In the genomic region with DNA sequence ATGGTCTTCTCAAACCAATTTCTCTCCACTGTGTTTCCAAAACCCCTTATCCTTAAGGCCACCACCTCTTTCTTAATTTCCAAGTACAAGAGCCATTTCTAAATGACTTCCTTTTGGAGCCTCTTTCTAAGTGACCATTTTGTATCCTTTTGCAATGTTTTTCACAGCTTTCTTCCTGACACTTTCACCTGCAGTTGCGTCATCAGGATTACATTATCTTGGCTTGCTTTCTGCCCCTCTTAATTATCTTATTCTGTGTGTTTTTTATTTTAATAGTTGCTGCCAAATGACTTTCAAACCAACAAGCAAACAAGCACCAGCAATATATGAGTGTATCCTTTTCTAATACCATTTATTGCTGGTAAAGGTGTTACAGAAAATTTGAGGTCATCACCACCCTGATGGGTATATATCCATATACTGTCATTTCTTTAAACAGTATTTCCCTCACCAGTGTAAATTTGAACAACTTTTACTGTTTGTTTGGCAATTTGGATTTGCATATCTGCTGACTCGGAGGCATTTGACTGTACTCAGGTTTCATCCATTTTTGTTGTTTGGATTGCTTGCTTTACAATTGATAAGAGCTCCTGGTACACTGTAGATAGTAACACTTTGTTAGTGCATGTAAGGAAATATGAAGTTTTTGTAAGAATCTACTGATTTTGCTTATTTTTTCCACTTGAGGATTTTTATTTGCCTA, we compare ENCODE assay signal across 25 cellular contexts. TPM values are rescaled to one million over a fixed set of nuclear protein-coding genes. Genes with fewer than 3 reads are reported as not detected.
DNase-seq lines count a peak whose midpoint lies in the region; ATAC-seq lines count a peak whose summit lies in the region.
"Had no signal": no experiment of that assay in that cellular context is flagged by ENCODE, and none has a peak within 500 bp of the region (broad histone marks: within the 10 kb centered on the region; RNA-seq: fewer than 3 reads in every experiment).

No MANE protein-coding gene starts in this region.

- H3K27ac Mint-ChIP-seq in CD8-positive, alpha-beta memory T cell = peak overlapping the region in 1 of 8 donors; percentile 0
- peak overlapping the region; percentile 16 for H3K27ac Mint-ChIP-seq in dendritic cell treated with granulocyte-macrophage colony-stimulating factor and Interleukin-4, amounts not matched to agents 40 ng/mL and 50 ng/mL, for 4 days
- H3K27ac Mint-ChIP-seq in activated T-cell treated with anti-CD3 and anti-CD28 coated beads, Interleukin-2, amount 50 U/mL, for 24 hours = no peak overlapping the region
- H3K27ac Mint-ChIP-seq: activated CD4-positive, alpha-beta T cell treated with anti-CD3 and anti-CD28 coated beads for 36 hours; B cell; stimulated activated effector memory CD8-positive, alpha-beta T cell treated with anti-CD3 and anti-CD28 coated beads, Interleukin-12 subunit alpha, Interleukin-12 subunit beta, amount 100 ng/mL, for 72 hours had no signal

- intact Hi-C loops in dendritic cell treated with granulocyte-macrophage colony-stimulating factor and Interleukin-4, amounts not matched to agents 40 ng/mL and 50 ng/mL, for 4 days (cut with micrococcal nuclease) = no loop called here

- H3K36me3 ChIP-seq in CD8-positive, alpha-beta memory T cell (ENCODE audit: insufficient read depth, low read length) = no peaks in the 10 kb centered on the region

- no peak overlapping the region for H3K4me3 ChIP-seq in CD8-positive, alpha-beta memory T cell (ENCODE audit: low read length)
- H3K4me3 ChIP-seq: lung, skin epidermis had no signal

- peaks cover 0 to 1% of the 10 kb centered on the region in 2 donors for H3K27me3 Mint-ChIP-seq in CD8-positive, alpha-beta memory T cell
- H3K27me3 Mint-ChIP-seq in dendritic cell treated with granulocyte-macrophage colony-stimulating factor and Interleukin-4, amounts not matched to agents 40 ng/mL and 50 ng/mL, for 4 days = no peaks in the 10 kb centered on the region
- H3K27me3 Mint-ChIP-seq in activated T-cell treated with anti-CD3 and anti-CD28 coated beads, Interleukin-2, amount 50 U/mL, for 24 hours = no peaks in the 10 kb centered on the region
- H3K27me3 Mint-ChIP-seq: activated CD4-positive, alpha-beta T cell treated with anti-CD3 and anti-CD28 coated beads for 36 hours; B cell had no signal

- H3K4me1 ChIP-seq in CD8-positive, alpha-beta memory T cell (ENCODE audit: insufficient read depth, low read length) = peaks cover 31% of the 10 kb centered on the region

- H3K27me3 ChIP-seq in CD8-positive, alpha-beta memory T cell (ENCODE audit: insufficient read depth, low read length, poor library complexity, severe bottlenecking) = no peaks in the 10 kb centered on the region

- DNase-seq in DMS53 (lab: John Stamatoyannopoulos, UW) (peak; percentile 42), DMS53 treated with DMSO at 0.1 percent for 48 hours (lab: John Stamatoyannopoulos, UW; ENCODE audit: unreplicated experiment) (no peak), NCI-H1048 (lab: John Stamatoyannopoulos, UW) (peak; percentile 78)
- no peak for DNase-seq in CD8-positive, alpha-beta memory T cell
- no peak for DNase-seq in activated T-cell treated with anti-CD3 and anti-CD28 coated beads, Interleukin-2, amount 50 U/mL, for 24 hours
- DNase-seq: 8988T; activated CD4-positive, alpha-beta T cell treated with anti-CD3 and anti-CD28 coated beads for 36 hours; activated CD8-positive, alpha-beta memory T cell treated with anti-CD3 and anti-CD28 coated beads for 24 hours; activated naive CD4-positive, alpha-beta T cell treated with Interleukin-2 at 50 U/mL for 16 hours; activated T-cell treated with anti-CD3 and anti-CD28 coated beads, Interleukin-2, amount 50 U/mL, for 4 hours; COR-L47; NCI-H1092; NCI-H2081 treated with DMSO at 0.1 percent for 48 hours; NCI-H774; PC-3; SHP77; stimulated activated CD4-positive, alpha-beta T cell treated with anti-CD3 and anti-CD28 coated beads, Interleukin-2, amount 100 ng/mL, for 24 hours; SW 1271 had no signal

- peaks cover 0 to 2% (median 0%) of the 10 kb centered on the region in 3 donors for H3K36me3 Mint-ChIP-seq in CD8-positive, alpha-beta memory T cell
- H3K36me3 Mint-ChIP-seq in dendritic cell treated with granulocyte-macrophage colony-stimulating factor and Interleukin-4, amounts not matched to agents 40 ng/mL and 50 ng/mL, for 4 days (ENCODE audit: low read depth) = no peaks in the 10 kb centered on the region
- H3K36me3 Mint-ChIP-seq in activated T-cell treated with anti-CD3 and anti-CD28 coated beads, Interleukin-2, amount 50 U/mL, for 24 hours (ENCODE audit: low read depth) = no peaks in the 10 kb centered on the region

- ATAC-seq in HG03196 (IDR thresholded peaks at IDR 0.05; ENCODE audit: unreplicated experiment) (no peak), HG03457 (IDR thresholded peaks at IDR 0.05; ENCODE audit: unreplicated experiment) (no peak)
- ATAC-seq: activated CD4-positive, alpha-beta T cell treated with anti-CD3 and anti-CD28 coated beads for 36 hours; activated T-cell treated with anti-CD3 and anti-CD28 coated beads, Interleukin-2, amount 50 U/mL, for 4 hours; PC-3; stimulated activated effector memory CD8-positive, alpha-beta T cell treated with anti-CD3 and anti-CD28 coated beads, Interleukin-12 subunit alpha, Interleukin-12 subunit beta, amount 100 ng/mL, for 72 hours had no signal

- H3K9me3 Mint-ChIP-seq in CD8-positive, alpha-beta memory T cell = no peaks in the 10 kb centered on the region
- no peaks in the 10 kb centered on the region for H3K9me3 Mint-ChIP-seq in dendritic cell treated with granulocyte-macrophage colony-stimulating factor and Interleukin-4, amounts not matched to agents 40 ng/mL and 50 ng/mL, for 4 days
- H3K9me3 Mint-ChIP-seq in activated T-cell treated with anti-CD3 and anti-CD28 coated beads, Interleukin-2, amount 50 U/mL, for 24 hours = no peaks in the 10 kb centered on the region
- H3K9me3 Mint-ChIP-seq: activated T-cell treated with anti-CD3 and anti-CD28 coated beads, Interleukin-2, amount 50 U/mL, for 4 hours; stimulated activated effector memory CD8-positive, alpha-beta T cell treated with anti-CD3 and anti-CD28 coated beads, Interleukin-12 subunit alpha, Interleukin-12 subunit beta, amount 100 ng/mL, for 72 hours had no signal

- H3K4me1 Mint-ChIP-seq in CD8-positive, alpha-beta memory T cell = peaks cover 31 to 47% (median 44%) of the 10 kb centered on the region in 3 donors
- peaks cover 59% of the 10 kb centered on the region for H3K4me1 Mint-ChIP-seq in dendritic cell treated with granulocyte-macrophage colony-stimulating factor and Interleukin-4, amounts not matched to agents 40 ng/mL and 50 ng/mL, for 4 days (ENCODE audit: low read depth)
- peaks cover 54% of the 10 kb centered on the region for H3K4me1 Mint-ChIP-seq in activated T-cell treated with anti-CD3 and anti-CD28 coated beads, Interleukin-2, amount 50 U/mL, for 24 hours (ENCODE audit: low read depth)

- H3K27ac ChIP-seq in CD8-positive, alpha-beta memory T cell (ENCODE audit: low read depth, low read length) = peak overlapping the region; percentile 14
- H3K27ac ChIP-seq: skin epidermis had no signal

- no peaks in the 10 kb centered on the region for H3K9me3 ChIP-seq in CD8-positive, alpha-beta memory T cell (ENCODE audit: low read length)

- CTCF ChIA-PET in CD8-positive, alpha-beta memory T cell (lab: Charles Lee) = no interaction called here

- H3K4me3 Mint-ChIP-seq in CD8-positive, alpha-beta memory T cell = no peak overlapping the region
- H3K4me3 Mint-ChIP-seq in dendritic cell treated with granulocyte-macrophage colony-stimulating factor and Interleukin-4, amounts not matched to agents 40 ng/mL and 50 ng/mL, for 4 days = no peak overlapping the region
- H3K4me3 Mint-ChIP-seq in activated T-cell treated with anti-CD3 and anti-CD28 coated beads, Interleukin-2, amount 50 U/mL, for 24 hours = no peak overlapping the region
- H3K4me3 Mint-ChIP-seq: activated CD4-positive, alpha-beta T cell treated with anti-CD3 and anti-CD28 coated beads for 36 hours; activated T-cell treated with anti-CD3 and anti-CD28 coated beads, Interleukin-2, amount 50 U/mL, for 4 hours; B cell; stimulated activated effector memory CD8-positive, alpha-beta T cell treated with anti-CD3 and anti-CD28 coated beads, Interleukin-12 subunit alpha, Interleukin-12 subunit beta, amount 100 ng/mL, for 72 hours had no signal

- POLR2A ChIA-PET in CD8-positive, alpha-beta memory T cell (lab: Charles Lee) = interaction anchor here (1.1 kb wide), 1 partner anchor 13 kb away, joined by 3 read pairs; no protein-coding TSS in a partner anchor

RNA-seq across cellular contexts. Expression of a gene that starts 5.4 kb away (rescaled TPM):
- total RNA-seq in CD8-positive, alpha-beta memory T cell = 10 to 100 TPM; 87.7 to 93.2 TPM
- polyA plus RNA-seq in CD8-positive, alpha-beta memory T cell = 517 TPM

Comparison
In these comparisons a context has a peak if more than half of its experiments do, and no peak if none do; other contexts are left out.
1. DNase-seq: peak in DMS53 (single experiment) and NCI-H1048 (single experiment); none in DMS53 treated with DMSO at 0.1 percent for 48 hours (single experiment), CD8-positive, alpha-beta memory T cell (0 of 5) and activated T-cell treated with anti-CD3 and anti-CD28 coated beads, Interleukin-2, amount 50 U/mL, for 24 hours (single experiment).